In the genomic region with DNA sequence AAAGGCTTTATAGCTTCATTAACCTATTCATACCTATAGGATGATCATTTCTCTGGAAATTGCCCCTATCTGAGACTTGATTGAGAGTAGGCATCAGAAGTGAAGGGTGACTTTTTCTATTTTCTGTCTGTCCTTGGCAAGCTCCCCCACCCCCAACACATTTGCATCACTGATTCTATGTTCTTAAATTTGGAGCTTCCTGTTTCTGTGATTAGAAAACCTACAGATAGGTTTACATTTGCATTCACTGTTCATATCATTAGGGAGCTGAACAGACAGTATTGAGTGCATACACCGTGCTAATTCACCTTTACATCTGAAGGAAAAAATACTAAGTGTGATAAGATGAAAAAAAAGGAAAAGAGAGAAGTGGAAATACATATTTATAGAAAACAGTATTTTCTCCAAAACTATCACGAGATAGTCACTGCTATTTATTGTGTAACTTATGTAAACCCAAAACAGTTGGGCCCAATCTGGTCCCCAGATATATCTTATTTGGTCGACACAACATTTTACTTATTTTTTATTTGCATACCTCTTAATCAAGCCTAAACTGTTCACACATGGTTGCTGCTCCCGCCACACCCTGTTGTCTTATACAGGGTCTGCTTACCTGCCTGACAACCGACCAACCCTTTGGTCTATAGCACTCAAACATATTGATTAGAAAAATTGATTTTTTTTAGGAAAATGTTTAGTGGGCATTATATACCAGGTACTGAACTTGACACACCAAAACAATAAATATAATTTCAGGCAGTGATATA, we compare ENCODE assay signal across 22 cellular contexts.
A peak's percentile ranks its signal among the peaks of the same experiment; 100 is the strongest.
DNase-seq lines count a peak whose midpoint lies in the region; ATAC-seq and TF ChIP-seq lines count a peak whose summit lies in the region.
"Had no signal": no experiment of that assay in that cellular context is flagged by ENCODE, and none has a peak within 500 bp of the region (broad histone marks: within the 10 kb centered on the region; RNA-seq: fewer than 3 reads in every experiment).

No MANE protein-coding gene starts in this region.

- no peaks in the 10 kb centered on the region for H3K9me2 ChIP-seq in MM.1S (replicated peaks; ENCODE audit: insufficient read depth, low read length)

- peaks cover 52% of the 10 kb centered on the region for H3K4me1 ChIP-seq in MM.1S (ENCODE audit: low read length)
- H3K4me1 ChIP-seq: psoas muscle, testis had no signal

- peaks cover 41% of the 10 kb centered on the region for H3K4me1 Mint-ChIP-seq in stimulated activated memory B cell treated with anti-CD40 and anti-IgM and Interleukin-4, amounts not matched to agents 10 μg/mL and 1 μg/mL and 100 μg/mL, for 72 hours
- H3K4me1 Mint-ChIP-seq: activated naive CD8-positive, alpha-beta T cell treated with anti-CD3 and anti-CD28 coated beads for 36 hours; CD14-positive monocyte; natural killer cell; T-cell had no signal

- H3K9me3 ChIP-seq in MM.1S (replicated peaks; ENCODE audit: insufficient read depth, low read length) = no peaks in the 10 kb centered on the region
- H3K9me3 ChIP-seq: psoas muscle, testis had no signal

- no peaks in the 10 kb centered on the region for H3K27me3 ChIP-seq in MM.1S (replicated peaks; ENCODE audit: insufficient read depth, low read length)
- H3K27me3 ChIP-seq: cardiac muscle cell, testis had no signal

- H3K9me3 Mint-ChIP-seq in stimulated activated memory B cell treated with anti-CD40 and anti-IgM and Interleukin-4, amounts not matched to agents 10 μg/mL and 1 μg/mL and 100 μg/mL, for 72 hours = peaks cover 1% of the 10 kb centered on the region
- H3K9me3 Mint-ChIP-seq: activated naive CD8-positive, alpha-beta T cell treated with anti-CD3 and anti-CD28 coated beads for 36 hours; effector memory CD8-positive, alpha-beta T cell; natural killer cell; T-cell had no signal

- 0 out of 2 replicates have a peak overlapping the region, but pooled peaks have one; percentile 11 for H3K4me3 ChIP-seq in MM.1S (ENCODE audit: low read length)
- H3K4me3 ChIP-seq: cardiac muscle cell, K562, psoas muscle, testis had no signal

- H3K36me3 Mint-ChIP-seq in stimulated activated memory B cell treated with anti-CD40 and anti-IgM and Interleukin-4, amounts not matched to agents 10 μg/mL and 1 μg/mL and 100 μg/mL, for 72 hours = no peaks in the 10 kb centered on the region
- H3K36me3 Mint-ChIP-seq: activated naive CD8-positive, alpha-beta T cell treated with anti-CD3 and anti-CD28 coated beads for 36 hours; CD14-positive monocyte; natural killer cell; T-cell had no signal

- TF ChIP-seq CTCF in MM.1S (IDR thresholded peaks at IDR 0.05; ENCODE audit: low read length) = no peak

- H3K4me3 Mint-ChIP-seq in stimulated activated memory B cell treated with anti-CD40 and anti-IgM and Interleukin-4, amounts not matched to agents 10 μg/mL and 1 μg/mL and 100 μg/mL, for 72 hours = peak overlapping the region; percentile 58
- H3K4me3 Mint-ChIP-seq: activated naive CD8-positive, alpha-beta T cell treated with anti-CD3 and anti-CD28 coated beads for 36 hours; CD14-positive monocyte; effector memory CD8-positive, alpha-beta T cell; natural killer cell; T-cell had no signal

- H3K79me2 ChIP-seq in MM.1S (ENCODE audit: low read length) = no peaks in the 10 kb centered on the region

- H3F3A ChIP-seq in MM.1S (ENCODE audit: insufficient read depth, low read length) = peaks cover 17% of the 10 kb centered on the region

- H3K4me2 ChIP-seq in MM.1S (ENCODE audit: low read depth, low read length) = peak overlapping the region; percentile 35; the same call in 1 of the 2 replicates

- H3K27ac Mint-ChIP-seq in stimulated activated memory B cell treated with anti-CD40 and anti-IgM and Interleukin-4, amounts not matched to agents 10 μg/mL and 1 μg/mL and 100 μg/mL, for 72 hours = peak overlapping the region; percentile 59
- H3K27ac Mint-ChIP-seq: activated naive CD8-positive, alpha-beta T cell treated with anti-CD3 and anti-CD28 coated beads for 36 hours; CD14-positive monocyte; effector memory CD8-positive, alpha-beta T cell; natural killer cell; T-cell had no signal

- H3K27ac ChIP-seq in MM.1S (ENCODE audit: low read length) = peak overlapping the region; percentile 64; the same call in 1 of the 2 replicates
- H3K27ac ChIP-seq: cardiac muscle cell, psoas muscle, testis had no signal

- no peak overlapping the region for H2AFZ ChIP-seq in MM.1S (ENCODE audit: low read length)

- peak overlapping the region; percentile 42; the same call in 1 of the 2 replicates for H3K9ac ChIP-seq in MM.1S (ENCODE audit: low read length)

- peak; percentile 42 for ATAC-seq in GM18868 (IDR thresholded peaks at IDR 0.05; ENCODE audit: unreplicated experiment)
- ATAC-seq in HG02870 (IDR thresholded peaks at IDR 0.05; ENCODE audit: unreplicated experiment) = peak; percentile 66
- ATAC-seq in stimulated activated memory B cell treated with anti-CD40 and anti-IgM and Interleukin-4, amounts not matched to agents 10 μg/mL and 1 μg/mL and 100 μg/mL, for 72 hours = peak; percentile 70
- ATAC-seq in GM18907 (IDR thresholded peaks at IDR 0.05; ENCODE audit: unreplicated experiment) = no peak
- ATAC-seq: effector memory CD8-positive, alpha-beta T cell; K562; left ventricle myocardium superior; natural killer cell; Panc1; psoas muscle; T-cell had no signal

- H3K27me3 Mint-ChIP-seq in stimulated activated memory B cell treated with anti-CD40 and anti-IgM and Interleukin-4, amounts not matched to agents 10 μg/mL and 1 μg/mL and 100 μg/mL, for 72 hours = no peaks in the 10 kb centered on the region
- H3K27me3 Mint-ChIP-seq: activated naive CD8-positive, alpha-beta T cell treated with anti-CD3 and anti-CD28 coated beads for 36 hours; effector memory CD8-positive, alpha-beta T cell had no signal

- no peaks in the 10 kb centered on the region for H4K20me1 ChIP-seq in MM.1S (ENCODE audit: insufficient read depth, low read length)

- DNase-seq in MM.1S (peak; percentile 31), SHP77 (lab: John Stamatoyannopoulos, UW) (no peak)
- DNase-seq in stimulated activated CD4-positive, alpha-beta T cell treated with anti-CD3 and anti-CD28 coated beads, Interleukin-2, amount 100 ng/mL, for 48 hours = no peak
- DNase-seq: activated CD4-positive, alpha-beta T cell treated with anti-CD3 and anti-CD28 coated beads for 1 hour; activated naive CD8-positive, alpha-beta T cell treated with anti-CD3 and anti-CD28 coated beads for 36 hours; activated T-cell treated with anti-CD3 and anti-CD28 coated beads for 4 hours; DMS79; effector memory CD8-positive, alpha-beta T cell; left ventricle myocardium superior; natural killer cell; NCI-H1436; psoas muscle; T-cell; testis had no signal

- no peaks in the 10 kb centered on the region for H3K36me3 ChIP-seq in MM.1S (replicated peaks; ENCODE audit: insufficient read depth, low read length)
- H3K36me3 ChIP-seq: cardiac muscle cell had no signal
